In the genomic region with DNA sequence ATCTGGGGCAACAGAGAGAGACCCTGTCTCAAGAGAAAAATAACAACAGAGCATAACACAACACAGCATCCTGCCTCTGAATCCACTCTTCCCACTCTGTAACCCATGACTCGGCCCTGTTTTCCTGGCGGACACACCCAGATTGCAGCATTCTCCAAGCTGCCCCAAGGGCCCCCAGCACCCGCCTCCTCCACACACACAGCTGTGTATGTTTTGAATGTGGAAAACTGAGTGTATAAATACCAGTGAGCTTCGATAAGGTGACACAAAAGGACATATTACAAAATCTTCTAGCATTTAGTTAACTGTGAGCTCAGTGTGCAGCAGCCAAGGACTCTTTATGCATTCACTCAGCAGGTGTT, we compare ENCODE assay signal across 12 cellular contexts. TPM values are rescaled to one million over a fixed set of nuclear protein-coding genes. Genes with fewer than 3 reads are reported as not detected.
DNase-seq lines count a peak whose midpoint lies in the region; ATAC-seq and TF ChIP-seq lines count a peak whose summit lies in the region.
"Had no signal": no experiment of that assay in that cellular context is flagged by ENCODE, and none has a peak within 500 bp of the region (broad histone marks: within the 10 kb centered on the region; RNA-seq: fewer than 3 reads in every experiment).

No MANE protein-coding gene starts in this region.

- intact Hi-C loops in tibial artery (cut with DNase I; ENCODE audit: low total_unique reads): loop anchor here (5.0 kb wide), 1 partner anchor 57 kb away; no protein-coding TSS in a partner anchor

- H3K36me3 ChIP-seq in SK-N-MC (ENCODE audit: insufficient read depth, low read length): no peaks in the 10 kb centered on the region
- H3K36me3 ChIP-seq in tibial artery: peaks cover 0 to 5% (median 4%) of the 10 kb centered on the region in 3 donors
- H3K36me3 ChIP-seq: uterus had no signal

- H3K27me3 Mint-ChIP-seq in glutamatergic neuron (ENCODE audit: unreplicated experiment): peaks cover 2% of the 10 kb centered on the region
- H3K27me3 Mint-ChIP-seq: activated B cell treated with CpG ODN at 0.5 μM for 24 hours had no signal

- no peaks in the 10 kb centered on the region for H3K36me3 Mint-ChIP-seq in glutamatergic neuron (ENCODE audit: unreplicated experiment)

- H3K4me3 Mint-ChIP-seq in glutamatergic neuron (ENCODE audit: unreplicated experiment): no peak overlapping the region
- H3K4me3 Mint-ChIP-seq: activated B cell treated with CpG ODN at 0.5 μM for 24 hours had no signal

- H3K9me3 ChIP-seq in SK-N-MC (ENCODE audit: low read depth, low read length): no peaks in the 10 kb centered on the region
- H3K9me3 ChIP-seq in tibial artery: no peaks in the 10 kb centered on the region
- H3K9me3 ChIP-seq: uterus had no signal

- TF ChIP-seq CTCF in glutamatergic neuron (IDR thresholded peaks at IDR 0.05; ENCODE audit: partially characterized antibody, unreplicated experiment): no peak
- no peak for TF ChIP-seq CTCF in tibial artery (IDR thresholded peaks at IDR 0.05)

- DNase-seq in DMS53 treated with DMSO at 0.1 percent for 48 hours (lab: John Stamatoyannopoulos, UW; ENCODE audit: unreplicated experiment): peak; percentile 74
- no peak for DNase-seq in SK-N-MC (ENCODE audit: low read depth, low spot score)
- DNase-seq in glutamatergic neuron: no peak
- DNase-seq in renal cortical epithelial cell (ENCODE audit: low read depth): peak; percentile 84
- DNase-seq in activated gamma-delta T cell (lab: John Stamatoyannopoulos, UW): no peak
- no peak for DNase-seq in activated CD4-positive, alpha-beta T cell treated with anti-CD3 and anti-CD28 coated beads, Interleukin-2, amount 50 U/mL, for 1 hour
- no peak for DNase-seq in tibial artery
- DNase-seq: activated B cell treated with CpG ODN at 0.5 μM for 24 hours; NCI-H2227 treated with DMSO at 0.1 percent for 48 hours; stimulated activated CD4-positive, alpha-beta T cell treated with anti-CD3 and anti-CD28 coated beads, Interleukin-1b, Interleukin-23, amount 100 ng/mL, for 48 hours had no signal

- H3K9me3 Mint-ChIP-seq in glutamatergic neuron (ENCODE audit: unreplicated experiment): peaks cover 12% of the 10 kb centered on the region
- H3K9me3 Mint-ChIP-seq: activated B cell treated with CpG ODN at 0.5 μM for 24 hours had no signal

- peak overlapping the region; percentile 21 for H3K27ac Mint-ChIP-seq in glutamatergic neuron (ENCODE audit: unreplicated experiment)
- H3K27ac Mint-ChIP-seq: activated B cell treated with CpG ODN at 0.5 μM for 24 hours had no signal

- ATAC-seq in GM21390 (IDR thresholded peaks at IDR 0.05; ENCODE audit: unreplicated experiment): no peak

- no peaks in the 10 kb centered on the region for H3K27me3 ChIP-seq in tibial artery
- H3K27me3 ChIP-seq: uterus had no signal

- H3K4me1 ChIP-seq in tibial artery: peaks cover 0 to 11% (median 4%) of the 10 kb centered on the region in 4 donors
- H3K4me1 ChIP-seq: uterus had no signal

- H3K4me3 ChIP-seq in SK-N-MC (no peak overlapping the region), tibial artery (no peak overlapping the region)
- H3K4me3 ChIP-seq: uterus had no signal

- H3K27ac ChIP-seq in SK-N-MC (no peak overlapping the region), tibial artery (no peak overlapping the region)

- peaks cover 47% of the 10 kb centered on the region for H3K4me1 Mint-ChIP-seq in glutamatergic neuron (ENCODE audit: low read depth, unreplicated experiment)

- H3K9ac ChIP-seq in SK-N-MC (ENCODE audit: insufficient read length): peak overlapping the region; percentile 22

RNA-seq across cellular contexts. Expression of a gene that starts 13.0 kb away (rescaled TPM):
- total RNA-seq in glutamatergic neuron (ENCODE audit: unreplicated experiment) (103 TPM), renal cortical epithelial cell (32.1 and 123 TPM in 2 replicates)

Comparison
In these comparisons a context has a peak if more than half of its experiments do, and no peak if none do; other contexts are left out.
1. DNase-seq: peak in DMS53 treated with DMSO at 0.1 percent for 48 hours (single experiment) and renal cortical epithelial cell (single experiment); none in SK-N-MC (single experiment), glutamatergic neuron (single experiment), activated gamma-delta T cell (single experiment), activated CD4-positive, alpha-beta T cell treated with anti-CD3 and anti-CD28 coated beads, Interleukin-2, amount 50 U/mL, for 1 hour (single experiment) and tibial artery (0 of 2).